Comparison of ENCODE assay signal across 22 cellular contexts in genomic region chr14:101349108-101349507, GRCh38.
"Had no signal": no experiment of that assay in that cellular context is flagged by ENCODE, and none has a peak within 500 bp of the region (broad histone marks: within the 10 kb centered on the region; RNA-seq: fewer than 3 reads in every experiment).

No MANE protein-coding gene starts in this region.

- DNase-seq: activated CD4-positive, alpha-beta T cell treated with anti-CD3 and anti-CD28 coated beads for 36 hours; activated CD4-positive, CD25-positive, alpha-beta regulatory T cell; activated naive CD4-positive, alpha-beta T cell; activated T-cell treated with anti-CD3 and anti-CD28 coated beads, Interleukin-2, amount 50 U/mL, for 4 hours; central memory CD4-positive, alpha-beta T cell; foreskin keratinocyte; heart left ventricle; kidney glomerular epithelial cell; left lung; ovary; retina; stimulated activated CD4-positive, alpha-beta T cell treated with anti-CD3 and anti-CD28 coated beads, Interleukin-4, amount 100 ng/mL, for 1 hour; stimulated activated naive CD8-positive, alpha-beta T cell treated with anti-CD3 and anti-CD28 coated beads, Interleukin-15, Interleukin-2, amounts not matched to agents 100 U/mL and 50 U/mL, for 24 hours; T-helper 1 cell had no signal

- H3K36me3 ChIP-seq: breast epithelium, esophagus muscularis mucosa, heart left ventricle, left lung, neutrophil, ovary, prostate gland had no signal

- H3K4me1 ChIP-seq: breast epithelium, esophagus muscularis mucosa, foreskin keratinocyte, heart left ventricle, left lung, prostate gland had no signal

- H3K27ac Mint-ChIP-seq: activated CD4-positive, alpha-beta T cell treated with anti-CD3 and anti-CD28 coated beads for 36 hours; activated naive CD4-positive, alpha-beta T cell treated with anti-CD3 and anti-CD28 coated beads, Interleukin-2, amount 50 U/mL, for 72 hours; activated T-helper 17 cell treated with anti-CD3 and anti-CD28 coated beads, Interleukin-2, amount 50 U/mL, for 72 hours; nephron; T-helper 2 cell treated with Interferon-gamma antibody and Interleukin-4, amounts not matched to agents 5 μg/mL and 100 μg/mL, for 36 hours had no signal

- H3K4me1 Mint-ChIP-seq: activated CD4-positive, alpha-beta T cell treated with anti-CD3 and anti-CD28 coated beads for 36 hours; activated T-helper 17 cell treated with anti-CD3 and anti-CD28 coated beads, Interleukin-2, amount 50 U/mL, for 72 hours had no signal

- H3K4me3 Mint-ChIP-seq: activated CD4-positive, alpha-beta T cell treated with anti-CD3 and anti-CD28 coated beads for 36 hours; activated T-cell treated with anti-CD3 and anti-CD28 coated beads, Interleukin-2, amount 50 U/mL, for 4 hours; activated T-helper 17 cell treated with anti-CD3 and anti-CD28 coated beads, Interleukin-2, amount 50 U/mL, for 72 hours; nephron; T-helper 2 cell treated with Interferon-gamma antibody and Interleukin-4, amounts not matched to agents 5 μg/mL and 100 μg/mL, for 36 hours had no signal

- H3K4me3 ChIP-seq: breast epithelium, esophagus muscularis mucosa, heart left ventricle, left lung, ovary, prostate gland had no signal

- H3K36me3 Mint-ChIP-seq: activated naive CD4-positive, alpha-beta T cell treated with anti-CD3 and anti-CD28 coated beads, Interleukin-2, amount 50 U/mL, for 72 hours had no signal

- H3K9me3 ChIP-seq: neutrophil, prostate gland had no signal

- H3K27ac ChIP-seq: breast epithelium, esophagus muscularis mucosa, foreskin keratinocyte, heart left ventricle, left lung, neutrophil, ovary, prostate gland had no signal

- H3K27me3 ChIP-seq: breast epithelium, esophagus muscularis mucosa, foreskin keratinocyte, left lung, neutrophil, ovary had no signal

- H3K9me3 Mint-ChIP-seq: T-helper 2 cell treated with Interferon-gamma antibody and Interleukin-4, amounts not matched to agents 5 μg/mL and 100 μg/mL, for 36 hours had no signal

- ATAC-seq: activated CD4-positive, alpha-beta T cell treated with anti-CD3 and anti-CD28 coated beads for 36 hours; activated naive CD4-positive, alpha-beta T cell treated with anti-CD3 and anti-CD28 coated beads, Interleukin-2, amount 50 U/mL, for 72 hours; activated T-cell treated with anti-CD3 and anti-CD28 coated beads, Interleukin-2, amount 50 U/mL, for 4 hours; activated T-helper 17 cell treated with anti-CD3 and anti-CD28 coated beads, Interleukin-2, amount 50 U/mL, for 72 hours; foreskin keratinocyte; heart left ventricle; left lung; stimulated activated naive CD8-positive, alpha-beta T cell treated with anti-CD3 and anti-CD28 coated beads, Interleukin-15, Interleukin-2, amounts not matched to agents 100 U/mL and 50 U/mL, for 24 hours had no signal
